Comparison of ENCODE assay signal across 11 cellular contexts in genomic region chr18:9631814-9632496, GRCh38. TPM values are rescaled to one million over a fixed set of nuclear protein-coding genes. Genes with fewer than 3 reads are reported as not detected.
DNase-seq lines count a peak whose midpoint lies in the region; ATAC-seq and TF ChIP-seq lines count a peak whose summit lies in the region.
"Had no signal": no experiment of that assay in that cellular context is flagged by ENCODE, and none has a peak within 500 bp of the region (broad histone marks: within the 10 kb centered on the region; RNA-seq: fewer than 3 reads in every experiment).

No MANE protein-coding gene starts in this region.

- H3K27ac ChIP-seq in Karpas-422 (ENCODE audit: low read length) (no peak overlapping the region), lower lobe of right lung (no peak overlapping the region), stomach (no peak overlapping the region)
- H3K27ac ChIP-seq: skin epidermis had no signal

- peak; percentile 74 for DNase-seq in AG08395 (ENCODE audit: low spot score)
- DNase-seq in Karpas-422: peak; percentile 21
- peak; percentile 88 for DNase-seq in choroid plexus epithelial cell (ENCODE audit: low read depth)
- no peak for DNase-seq in lower lobe of right lung
- no peak for DNase-seq in NCI-H510A treated with DMSO at 0.1 percent for 48 hours (lab: John Stamatoyannopoulos, UW)
- DNase-seq in stomach: no peak
- DNase-seq: CD4-positive, alpha-beta T cell; NCI-H1436 treated with DMSO at 0.1 percent for 48 hours had no signal

- H3K9me3 ChIP-seq in Karpas-422 (ENCODE audit: low read length): no peaks in the 10 kb centered on the region
- H3K9me3 ChIP-seq in lower lobe of right lung: no peaks in the 10 kb centered on the region
- peaks cover 0 to 7% (median 0%) of the 10 kb centered on the region in 4 donors for H3K9me3 ChIP-seq in stomach

- ATAC-seq in lower lobe of right lung (peak; percentile 79 to 93), HG03342 (IDR thresholded peaks at IDR 0.05; ENCODE audit: unreplicated experiment) (no peak), HG03039 (IDR thresholded peaks at IDR 0.05; ENCODE audit: unreplicated experiment) (no peak)

- no peak overlapping the region for H3K9ac ChIP-seq in Karpas-422 (ENCODE audit: low read length)

- 45 to 61% (median 51%) methylated on average over 5 of the region's 5 CpGs for WGBS in stomach, 5 donors

- no peak overlapping the region for H3K4me2 ChIP-seq in Karpas-422 (ENCODE audit: low read depth, low read length, poor library complexity, severe bottlenecking)

- no peaks in the 10 kb centered on the region for H3K79me2 ChIP-seq in Karpas-422 (ENCODE audit: low read length)

- no peaks in the 10 kb centered on the region; the same call in 1 of the 2 replicates for H3K27me3 ChIP-seq in Karpas-422 (ENCODE audit: low read length)
- H3K27me3 ChIP-seq in lower lobe of right lung (ENCODE audit: low read depth): no peaks in the 10 kb centered on the region
- no peaks in the 10 kb centered on the region for H3K27me3 ChIP-seq in stomach

- H3K4me1 ChIP-seq in Karpas-422 (ENCODE audit: low read length) (no peaks in the 10 kb centered on the region), lower lobe of right lung (no peaks in the 10 kb centered on the region), stomach (peaks cover 0 to 11% (median 0%) of the 10 kb centered on the region in 4 donors)

- TF ChIP-seq CTCF in choroid plexus epithelial cell (conservative IDR thresholded peaks at IDR 0.05; ENCODE audit: low read depth, low read length): no peak
- no peak for TF ChIP-seq CTCF in lower lobe of right lung (IDR thresholded peaks at IDR 0.05)
- TF ChIP-seq CTCF in stomach (IDR thresholded peaks at IDR 0.05): no peak

- intact Hi-C loops in lower lobe of right lung (cut with DNase I): no loop called here
- intact Hi-C loops in stomach (cut with DNase I; ENCODE audit: low total_unique reads): no loop called here

- TF ChIP-seq POLR2A in stomach (IDR thresholded peaks at IDR 0.05): no peak

- H3K36me3 ChIP-seq in Karpas-422 (ENCODE audit: insufficient read depth, low read length) (no peaks in the 10 kb centered on the region), lower lobe of right lung (no peaks in the 10 kb centered on the region), stomach (no peaks in the 10 kb centered on the region)

- no peaks in the 10 kb centered on the region for H4K20me1 ChIP-seq in Karpas-422 (ENCODE audit: insufficient read depth, low read depth, low read length)

- no peak overlapping the region for H2AFZ ChIP-seq in Karpas-422 (ENCODE audit: low read length)

- no peak for TF ChIP-seq EP300 in stomach (IDR thresholded peaks at IDR 0.05)

- no peaks in the 10 kb centered on the region for H3K9me2 ChIP-seq in Karpas-422 (replicated peaks; ENCODE audit: insufficient read depth, low read length)

- H3K4me3 ChIP-seq in Karpas-422 (ENCODE audit: low read length) (no peak overlapping the region), choroid plexus epithelial cell (ENCODE audit: low read depth, low read length) (no peak overlapping the region), lower lobe of right lung (no peak overlapping the region), stomach (no peak overlapping the region)
- H3K4me3 ChIP-seq: skin epidermis had no signal

RNA-seq across cellular contexts. Expression of gene PPP4R1, which starts 17.6 kb away (rescaled TPM):
- total RNA-seq in Karpas-422 (2014; rRNA removed; shearing (Covaris generic); ENCODE audit: low replicate concordance): 28.7 and 52.7 TPM in 2 replicates
- total RNA-seq in lower lobe of right lung (114 TPM), stomach (100 to 1,000 TPM in 3 of 5 donors, 10 to 100 TPM in 2; 32.1 to 372 (median 133) TPM)
- 10 to 100 TPM; 25.9 to 40.8 (median 28.9) TPM for polyA plus RNA-seq in stomach

Comparison
In these comparisons a context has a peak if more than half of its experiments do, and no peak if none do; other contexts are left out.
1. DNase-seq: peak in AG08395 (single experiment), Karpas-422 (single experiment) and choroid plexus epithelial cell (single experiment); none in lower lobe of right lung (single experiment), NCI-H510A treated with DMSO at 0.1 percent for 48 hours (single experiment) and stomach (single experiment).
2. ATAC-seq: peak in lower lobe of right lung (2 of 2); none in HG03342 (single experiment) and HG03039 (single experiment).